Comparison of ENCODE assay signal across 1 cellular context in the genomic region with DNA sequence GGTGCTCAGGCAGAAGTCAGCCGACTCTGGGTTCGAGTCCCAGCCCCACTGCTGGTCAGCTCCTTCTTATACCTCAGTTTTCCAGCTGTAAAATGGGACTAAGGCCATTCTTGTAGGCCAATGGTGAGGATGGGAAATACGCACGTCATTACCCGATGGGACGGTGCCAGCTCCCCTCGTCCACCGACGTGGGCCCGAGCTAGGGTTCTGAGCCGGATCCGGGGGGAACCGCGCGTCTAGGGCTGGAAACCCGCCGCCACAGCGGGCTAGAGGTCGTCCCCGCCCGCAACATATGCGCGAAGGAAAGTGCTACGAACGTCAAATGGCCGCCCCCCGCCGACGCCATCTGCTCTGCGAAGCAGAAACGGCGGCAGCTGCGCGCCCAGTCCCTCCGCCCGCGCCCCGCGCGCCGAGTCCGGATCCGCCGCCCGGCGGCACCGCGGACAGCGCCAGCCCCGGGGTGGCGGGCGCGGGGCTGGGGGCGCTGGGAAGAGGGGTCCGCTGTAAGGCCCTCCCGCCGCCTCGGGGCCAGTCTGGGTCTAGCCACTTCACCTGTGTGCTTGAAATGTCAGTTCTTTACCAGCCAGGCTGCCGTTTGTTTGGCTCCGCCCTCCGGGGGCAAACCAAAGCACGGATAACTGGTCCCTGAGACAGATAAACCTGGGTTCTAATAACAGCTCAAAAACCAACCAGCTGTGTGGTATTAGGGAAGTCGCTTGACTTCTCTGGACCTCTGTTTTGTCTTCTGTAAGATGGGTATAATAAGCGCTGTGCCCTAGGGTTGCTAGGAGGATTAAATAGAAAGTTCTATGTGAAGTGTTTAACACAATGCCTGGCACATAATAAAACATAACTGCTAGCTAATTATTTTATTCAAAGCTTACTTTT.
TF ChIP-seq lines count a peak whose summit lies in the region.

No MANE protein-coding gene starts in this region.

TF ChIP-seq in SK-N-SH, 30 proteins besides CTCF, POLR2A, EP300 and RAD21 (continued from another document):
- no peak for TF ChIP-seq GATA2 (CRISPR knock-in tag; IDR thresholded peaks at IDR 0.05)
TF ChIP-seq in SK-N-SH: peak in this region for 1.
